In genomic region chr6:3744211-3744900, GRCh38 we compare ENCODE assay signal across 15 cellular contexts. TPM values are rescaled to one million over a fixed set of nuclear protein-coding genes. Genes with fewer than 3 reads are reported as not detected.
DNase-seq lines count a peak whose midpoint lies in the region; ATAC-seq, FAIRE-seq and TF ChIP-seq lines count a peak whose summit lies in the region.
"Had no signal": no experiment of that assay in that cellular context is flagged by ENCODE, and none has a peak within 500 bp of the region (broad histone marks: within the 10 kb centered on the region; RNA-seq: fewer than 3 reads in every experiment).

No MANE protein-coding gene starts in this region.

- H4K20me1 ChIP-seq in astrocyte (ENCODE audit: insufficient read depth, low read length) = peaks cover 99% of the 10 kb centered on the region

- intact Hi-C loops in CD4-positive, alpha-beta memory T cell (cut with micrococcal nuclease) = no loop called here
- intact Hi-C loops in activated CD4-positive, alpha-beta T cell treated with anti-CD3 and anti-CD28 coated beads, Interleukin-2, amount 10 ng/mL, durations not matched to agents 24 days and 14 days (cut with micrococcal nuclease) = loop anchor here (5.0 to 10.0 kb wide), 3 partner anchors 263 to 1190 kb away; no protein-coding TSS in a partner anchor
- intact Hi-C loops in activated CD8-positive, alpha-beta T cell treated with anti-CD3 and anti-CD28 coated beads for 36 hours (cut with micrococcal nuclease) = loop anchor here (5.0 kb wide), 3 partner anchors 233 to 413 kb away; no protein-coding TSS in a partner anchor

- no peak overlapping the region for H3K4me3 ChIP-seq in astrocyte (ENCODE audit: insufficient read depth, low read depth, low read length)
- H3K4me3 ChIP-seq in CD4-positive, alpha-beta memory T cell (ENCODE audit: low read length in 2 of 2) = no peak overlapping the region

- no peak for TF ChIP-seq POLR2A in erythroblast (IDR thresholded peaks at IDR 0.05; ENCODE audit: low read length)

- H3K27me3 Mint-ChIP-seq in astrocyte (ENCODE audit: low read depth, unreplicated experiment) = no peaks in the 10 kb centered on the region
- peaks cover 7 to 9% of the 10 kb centered on the region in 2 donors for H3K27me3 Mint-ChIP-seq in CD4-positive, alpha-beta memory T cell
- peaks cover 39% of the 10 kb centered on the region for H3K27me3 Mint-ChIP-seq in activated CD4-positive, alpha-beta T cell treated with anti-CD3 and anti-CD28 coated beads, Interleukin-2, amount 10 ng/mL, durations not matched to agents 24 days and 14 days
- H3K27me3 Mint-ChIP-seq in activated CD8-positive, alpha-beta T cell treated with anti-CD3 and anti-CD28 coated beads for 36 hours = peaks cover 15% of the 10 kb centered on the region

- FAIRE-seq in astrocyte (lab: Jason Lieb, UNC) = no peak

- H3K27me3 ChIP-seq in astrocyte (ENCODE audit: insufficient read depth, low read length) = no peaks in the 10 kb centered on the region
- no peaks in the 10 kb centered on the region for H3K27me3 ChIP-seq in CD4-positive, alpha-beta memory T cell (ENCODE audit: insufficient read depth, low read length)

- no peak overlapping the region for H3K4me3 Mint-ChIP-seq in astrocyte (ENCODE audit: unreplicated experiment)
- no peak overlapping the region for H3K4me3 Mint-ChIP-seq in CD4-positive, alpha-beta memory T cell
- no peak overlapping the region for H3K4me3 Mint-ChIP-seq in activated CD4-positive, alpha-beta T cell treated with anti-CD3 and anti-CD28 coated beads, Interleukin-2, amount 10 ng/mL, durations not matched to agents 24 days and 14 days
- no peak overlapping the region for H3K4me3 Mint-ChIP-seq in activated CD8-positive, alpha-beta T cell treated with anti-CD3 and anti-CD28 coated beads for 36 hours

- H3K79me2 ChIP-seq in astrocyte (ENCODE audit: insufficient read depth, low read length) = peaks cover 100% of the 10 kb centered on the region

- no peaks in the 10 kb centered on the region for H3K9me3 Mint-ChIP-seq in astrocyte (ENCODE audit: unreplicated experiment)
- H3K9me3 Mint-ChIP-seq in CD4-positive, alpha-beta memory T cell = no peaks in the 10 kb centered on the region
- no peaks in the 10 kb centered on the region for H3K9me3 Mint-ChIP-seq in activated CD4-positive, alpha-beta T cell treated with anti-CD3 and anti-CD28 coated beads, Interleukin-2, amount 10 ng/mL, durations not matched to agents 24 days and 14 days
- no peaks in the 10 kb centered on the region for H3K9me3 Mint-ChIP-seq in activated CD8-positive, alpha-beta T cell treated with anti-CD3 and anti-CD28 coated beads for 36 hours

- H3K36me3 ChIP-seq in astrocyte (ENCODE audit: insufficient read depth, low read length) = peaks cover 18% of the 10 kb centered on the region
- H3K36me3 ChIP-seq in CD4-positive, alpha-beta memory T cell (ENCODE audit: insufficient read depth, low read length) = no peaks in the 10 kb centered on the region
- H3K36me3 ChIP-seq: neutrophil had no signal

- H3K4me1 Mint-ChIP-seq in astrocyte (ENCODE audit: low read depth, unreplicated experiment) = peaks cover 56% of the 10 kb centered on the region
- H3K4me1 Mint-ChIP-seq in CD4-positive, alpha-beta memory T cell = peaks cover 6 to 24% (median 11%) of the 10 kb centered on the region in 4 donors
- peaks cover 9% of the 10 kb centered on the region for H3K4me1 Mint-ChIP-seq in activated CD4-positive, alpha-beta T cell treated with anti-CD3 and anti-CD28 coated beads, Interleukin-2, amount 10 ng/mL, durations not matched to agents 24 days and 14 days
- peaks cover 7% of the 10 kb centered on the region for H3K4me1 Mint-ChIP-seq in activated CD8-positive, alpha-beta T cell treated with anti-CD3 and anti-CD28 coated beads for 36 hours (ENCODE audit: low read depth)

- DNase-seq in ELR (ENCODE audit: low read depth) (peak; percentile 26), astrocyte (ENCODE audit: low read depth) (no peak), left lobe of liver (ENCODE audit: low spot score) (no peak), substantia nigra (lab: John Stamatoyannopoulos, UW) (no peak), erythroblast (lab: John Stamatoyannopoulos, UW) (no peak)
- no peak for DNase-seq in CD4-positive, alpha-beta memory T cell
- no peak for DNase-seq in activated CD4-positive, alpha-beta T cell treated with anti-CD3 and anti-CD28 coated beads, Interleukin-2, amount 10 ng/mL, durations not matched to agents 24 days and 14 days
- no peak for DNase-seq in activated CD8-positive, alpha-beta T cell treated with anti-CD3 and anti-CD28 coated beads for 36 hours
- DNase-seq: activated CD4-positive, alpha-beta T cell treated with anti-CD3 and anti-CD28 coated beads, Interleukin-2, amount 50 U/mL, for 1 hour; activated gamma-delta T cell treated with Interleukin-2 at 50 U/mL for 16 hours; NCI-H1417; NK-92 treated with Interleukin-12 subunit alpha and Interleukin-12 subunit beta, amount 100 ng/mL, for 24 hours; stimulated activated CD4-positive, alpha-beta T cell treated with anti-CD3 and anti-CD28 coated beads, Interleukin-2, amount 100 ng/mL, for 48 hours; stimulated activated naive CD4-positive, alpha-beta T cell treated with Interleukin-2 at 50 U/mL for 16 hours had no signal

- no peaks in the 10 kb centered on the region for H3K9me3 ChIP-seq in astrocyte (ENCODE audit: insufficient read depth, low read depth, low read length)
- no peaks in the 10 kb centered on the region for H3K9me3 ChIP-seq in CD4-positive, alpha-beta memory T cell (ENCODE audit: control insufficient read depth in 1 of 2, low read length in 2 of 2)
- H3K9me3 ChIP-seq: neutrophil had no signal

- peak overlapping the region; percentile 7 for H3K27ac ChIP-seq in astrocyte (ENCODE audit: low read depth, low read length)
- H3K27ac ChIP-seq in substantia nigra (ENCODE audit: low read depth, low read length, poor library complexity, severe bottlenecking) = peak overlapping the region; percentile 21
- H3K27ac ChIP-seq in CD4-positive, alpha-beta memory T cell (ENCODE audit: low read depth, low read length) = no peak overlapping the region

- peak overlapping the region; percentile 66 for H3K27ac Mint-ChIP-seq in astrocyte (ENCODE audit: unreplicated experiment)
- H3K27ac Mint-ChIP-seq in CD4-positive, alpha-beta memory T cell = no peak overlapping the region
- H3K27ac Mint-ChIP-seq in activated CD4-positive, alpha-beta T cell treated with anti-CD3 and anti-CD28 coated beads, Interleukin-2, amount 10 ng/mL, durations not matched to agents 24 days and 14 days = no peak overlapping the region
- H3K27ac Mint-ChIP-seq in activated CD8-positive, alpha-beta T cell treated with anti-CD3 and anti-CD28 coated beads for 36 hours = no peak overlapping the region

- peak; percentile 0 for ATAC-seq in left lobe of liver
- ATAC-seq in activated CD8-positive, alpha-beta T cell treated with anti-CD3 and anti-CD28 coated beads for 36 hours = no peak

- peaks cover 50% of the 10 kb centered on the region for H3K4me1 ChIP-seq in astrocyte (ENCODE audit: insufficient read depth, low read length)
- H3K4me1 ChIP-seq in CD4-positive, alpha-beta memory T cell (ENCODE audit: insufficient read depth, low read length) = peaks cover 12% of the 10 kb centered on the region

- no peak for TF ChIP-seq CTCF in astrocyte (IDR thresholded peaks at IDR 0.05; ENCODE audit: insufficient read depth, low read depth, low read length)
- TF ChIP-seq CTCF in activated CD8-positive, alpha-beta T cell treated with anti-CD3 and anti-CD28 coated beads for 36 hours (IDR thresholded peaks at IDR 0.05) = no peak

- CTCF ChIA-PET in CD4-positive, alpha-beta memory T cell (lab: Charles Lee; ENCODE audit: partially characterized antibody) = interaction anchor here (0.7 to 8.1 kb wide), 13 partner anchors 13 to 466 kb away, joined by 3 to 111 read pairs (median 12); partner anchors contain the start of gene FAM50B
- CTCF ChIA-PET in activated CD8-positive, alpha-beta T cell treated with anti-CD3 and anti-CD28 coated beads for 36 hours (lab: Charles Lee) = interaction anchor here (0.6 to 8.4 kb wide), 6 partner anchors 12 to 1816 kb away, joined by 4 to 62 read pairs (median 18); no protein-coding TSS in a partner anchor

- H3K4me2 ChIP-seq in astrocyte (ENCODE audit: low read length) = peak overlapping the region; percentile 36

- H3K36me3 Mint-ChIP-seq in astrocyte (ENCODE audit: low read depth, unreplicated experiment) = peaks cover 10% of the 10 kb centered on the region
- H3K36me3 Mint-ChIP-seq in CD4-positive, alpha-beta memory T cell = no peaks in the 10 kb centered on the region
- no peaks in the 10 kb centered on the region for H3K36me3 Mint-ChIP-seq in activated CD4-positive, alpha-beta T cell treated with anti-CD3 and anti-CD28 coated beads, Interleukin-2, amount 10 ng/mL, durations not matched to agents 24 days and 14 days (ENCODE audit: low read depth)
- no peaks in the 10 kb centered on the region for H3K36me3 Mint-ChIP-seq in activated CD8-positive, alpha-beta T cell treated with anti-CD3 and anti-CD28 coated beads for 36 hours (ENCODE audit: low read depth)

- POLR2A ChIA-PET in CD4-positive, alpha-beta memory T cell (lab: Charles Lee; ENCODE audit: partially characterized antibody) = no interaction called here
- POLR2A ChIA-PET in activated CD8-positive, alpha-beta T cell treated with anti-CD3 and anti-CD28 coated beads for 36 hours (lab: Charles Lee) = interaction anchor here (0.7 to 1.2 kb wide), 2 partner anchors 274 to 1050 kb away, joined by 3 read pairs; no protein-coding TSS in a partner anchor

- H2AFZ ChIP-seq in astrocyte (ENCODE audit: low read depth, low read length) = no peak overlapping the region

- peak overlapping the region; percentile 10 for H3K9ac ChIP-seq in astrocyte (ENCODE audit: low read length)

RNA-seq across cellular contexts. Expression of gene PXDC1, which starts 7.2 kb away (rescaled TPM):
- total RNA-seq in astrocyte = 58.2 and 64.4 TPM in 2 replicates
- 55.8 TPM for total RNA-seq in left lobe of liver
- total RNA-seq in CD4-positive, alpha-beta memory T cell = under 1 TPM; 0.50 to 0.52 TPM
- polyA plus RNA-seq in CD4-positive, alpha-beta memory T cell = not detected
- total RNA-seq in activated CD4-positive, alpha-beta T cell treated with anti-CD3 and anti-CD28 coated beads, Interleukin-2, amount 10 ng/mL, durations not matched to agents 24 days and 14 days = 0.12 and 0.30 TPM in 2 replicates
- total RNA-seq in activated CD8-positive, alpha-beta T cell treated with anti-CD3 and anti-CD28 coated beads for 36 hours = under 1 TPM; 0.29 to 0.36 TPM

Comparison
In these comparisons a context has a peak if more than half of its experiments do, and no peak if none do; other contexts are left out.
1. RNA of gene PXDC1, which starts 7.2 kb away (total RNA-seq): 58.2 to 64.4 TPM in astrocyte and 55.8 TPM in left lobe of liver (single experiment); 0.50 to 0.52 TPM in CD4-positive, alpha-beta memory T cell, 0.29 to 0.36 TPM in activated CD8-positive, alpha-beta T cell treated with anti-CD3 and anti-CD28 coated beads for 36 hours and 0.12 to 0.30 TPM in activated CD4-positive, alpha-beta T cell treated with anti-CD3 and anti-CD28 coated beads, Interleukin-2, amount 10 ng/mL, durations not matched to agents 24 days and 14 days; every median in the first group is over 10 times any median in the second.